Comparison of ENCODE assay signal across 8 cellular contexts in genomic region chr17:37239690-37240344, GRCh38.
DNase-seq lines count a peak whose midpoint lies in the region; ATAC-seq and TF ChIP-seq lines count a peak whose summit lies in the region.

No MANE protein-coding gene starts in this region.

- no peaks in the 10 kb centered on the region for H3K27me3 Mint-ChIP-seq in activated CD4-positive, alpha-beta T cell treated with anti-CD3 and anti-CD28 coated beads, Interleukin-2, amount 10 ng/mL, durations not matched to agents 24 days and 14 days
- H3K27me3 Mint-ChIP-seq in progenitor cell of endocrine pancreas = no peaks in the 10 kb centered on the region

- peak; percentile 77 for TF ChIP-seq CTCF in progenitor cell of endocrine pancreas (IDR thresholded peaks at IDR 0.05; ENCODE audit: unreplicated experiment)

- no peak for ATAC-seq in GM18868 (IDR thresholded peaks at IDR 0.05; ENCODE audit: unreplicated experiment)

- H3K4me3 Mint-ChIP-seq in activated CD4-positive, alpha-beta T cell treated with anti-CD3 and anti-CD28 coated beads, Interleukin-2, amount 10 ng/mL, durations not matched to agents 24 days and 14 days = no peak overlapping the region
- H3K4me3 Mint-ChIP-seq in progenitor cell of endocrine pancreas (ENCODE audit: low read depth) = no peak overlapping the region

- H3K36me3 Mint-ChIP-seq in activated CD4-positive, alpha-beta T cell treated with anti-CD3 and anti-CD28 coated beads, Interleukin-2, amount 10 ng/mL, durations not matched to agents 24 days and 14 days (ENCODE audit: low read depth) = peaks cover 45% of the 10 kb centered on the region
- peaks cover 20% of the 10 kb centered on the region for H3K36me3 Mint-ChIP-seq in progenitor cell of endocrine pancreas (ENCODE audit: insufficient read depth)

- intact Hi-C loops in activated CD4-positive, alpha-beta T cell treated with anti-CD3 and anti-CD28 coated beads, Interleukin-2, amount 10 ng/mL, durations not matched to agents 24 days and 14 days (cut with micrococcal nuclease) = no loop called here

- DNase-seq in activated CD4-positive, alpha-beta T cell treated with anti-CD3 and anti-CD28 coated beads, Interleukin-2, amount 10 ng/mL, durations not matched to agents 24 days and 14 days = peak; percentile 63
- DNase-seq in activated CD4-positive, alpha-beta T cell treated with anti-CD3 and anti-CD28 coated beads, Interleukin-2, amount 50 U/mL, for 4 hours = no peak
- DNase-seq in OCI-M2 (lab: John Stamatoyannopoulos, UW; ENCODE audit: unreplicated experiment) (peak; percentile 56), fibroblast of gingiva (ENCODE audit: low read depth) (peak; percentile 26), progenitor cell of endocrine pancreas (ENCODE audit: low spot score, unreplicated experiment) (no peak), middle frontal gyrus (ENCODE audit: extremely low spot score, low spot score) (no peak), ecto neural progenitor cell (ENCODE audit: low spot score) (no peak)

- no peak overlapping the region for H3K27ac Mint-ChIP-seq in activated CD4-positive, alpha-beta T cell treated with anti-CD3 and anti-CD28 coated beads, Interleukin-2, amount 10 ng/mL, durations not matched to agents 24 days and 14 days
- no peak overlapping the region for H3K27ac Mint-ChIP-seq in progenitor cell of endocrine pancreas

- H3K4me1 Mint-ChIP-seq in activated CD4-positive, alpha-beta T cell treated with anti-CD3 and anti-CD28 coated beads, Interleukin-2, amount 10 ng/mL, durations not matched to agents 24 days and 14 days = no peaks in the 10 kb centered on the region
- peaks cover 4% of the 10 kb centered on the region for H3K4me1 Mint-ChIP-seq in progenitor cell of endocrine pancreas (ENCODE audit: low read depth)

- no peaks in the 10 kb centered on the region for H3K9me3 Mint-ChIP-seq in activated CD4-positive, alpha-beta T cell treated with anti-CD3 and anti-CD28 coated beads, Interleukin-2, amount 10 ng/mL, durations not matched to agents 24 days and 14 days
- no peaks in the 10 kb centered on the region for H3K9me3 Mint-ChIP-seq in progenitor cell of endocrine pancreas (ENCODE audit: low read depth)

Comparison
In these comparisons a context has a peak if more than half of its experiments do, and no peak if none do; other contexts are left out.
1. DNase-seq: peak in activated CD4-positive, alpha-beta T cell treated with anti-CD3 and anti-CD28 coated beads, Interleukin-2, amount 10 ng/mL, durations not matched to agents 24 days and 14 days (single experiment), OCI-M2 (single experiment) and fibroblast of gingiva (single experiment); none in activated CD4-positive, alpha-beta T cell treated with anti-CD3 and anti-CD28 coated beads, Interleukin-2, amount 50 U/mL, for 4 hours (0 of 2), progenitor cell of endocrine pancreas (single experiment), middle frontal gyrus (single experiment) and ecto neural progenitor cell (single experiment).